ENCODE assay signal across 7 cellular contexts in genomic region chr17:39150795-39151679, GRCh38. TPM values are rescaled to one million over a fixed set of nuclear protein-coding genes. Genes with fewer than 3 reads are reported as not detected.
DNase-seq lines count a peak whose midpoint lies in the region; ATAC-seq and TF ChIP-seq lines count a peak whose summit lies in the region.

PLXDC1 (minus strand) TSS chr17:39151637; CDS start chr17:39151437, 200 bp downstream.

- in situ Hi-C loops in GM13976 (cut with MboI; ENCODE audit: low sequenced_read_pairs, unreplicated experiment), result loop anchor here (10.0 kb wide), 1 partner anchor 166 kb away; no protein-coding TSS in a partner anchor

- ATAC-seq in activated naive CD8-positive, alpha-beta T cell treated with anti-CD3 and anti-CD28 coated beads, Interleukin-2, amount 10 ng/mL, durations not matched to agents 7 days and 5 days (ENCODE audit: low read depth), result no peak
- ATAC-seq in HG02973 (IDR thresholded peaks at IDR 0.05; ENCODE audit: unreplicated experiment), result no peak

- H3K4me3 ChIP-seq in Karpas-422 (ENCODE audit: low read length), result peak within 1 kb of the TSS; percentile 90; the same call in 1 of the 2 replicates

- peaks cover 17% of the 10 kb centered on the region for H3K4me1 ChIP-seq in Karpas-422 (ENCODE audit: low read length)

- H3K36me3 ChIP-seq in Karpas-422 (ENCODE audit: insufficient read depth, low read length), result no peaks in the 10 kb centered on the region

- peak within 1 kb of the TSS; percentile 94 for H3K27ac Mint-ChIP-seq in activated naive CD8-positive, alpha-beta T cell treated with anti-CD3 and anti-CD28 coated beads, Interleukin-2, amount 10 ng/mL, durations not matched to agents 7 days and 5 days
- H3K27ac Mint-ChIP-seq in stimulated activated naive CD8-positive, alpha-beta T cell treated with anti-CD3 and anti-CD28 coated beads, Interleukin-15, Interleukin-2, amounts not matched to agents 100 ng/mL and 50 ng/mL, for 24 hours, result peak within 1 kb of the TSS; percentile 26

- H3K4me3 Mint-ChIP-seq in activated naive CD8-positive, alpha-beta T cell treated with anti-CD3 and anti-CD28 coated beads, Interleukin-2, amount 10 ng/mL, durations not matched to agents 7 days and 5 days, result peak within 1 kb of the TSS; percentile 98
- H3K4me3 Mint-ChIP-seq in stimulated activated naive CD8-positive, alpha-beta T cell treated with anti-CD3 and anti-CD28 coated beads, Interleukin-15, Interleukin-2, amounts not matched to agents 100 ng/mL and 50 ng/mL, for 24 hours, result peak within 1 kb of the TSS; percentile 96

- peaks cover 1% of the 10 kb centered on the region for H3K9me3 Mint-ChIP-seq in activated naive CD8-positive, alpha-beta T cell treated with anti-CD3 and anti-CD28 coated beads, Interleukin-2, amount 10 ng/mL, durations not matched to agents 7 days and 5 days
- no peaks in the 10 kb centered on the region for H3K9me3 Mint-ChIP-seq in stimulated activated naive CD8-positive, alpha-beta T cell treated with anti-CD3 and anti-CD28 coated beads, Interleukin-15, Interleukin-2, amounts not matched to agents 100 ng/mL and 50 ng/mL, for 24 hours

- no peak within 1 kb of the TSS for H3K9ac ChIP-seq in Karpas-422 (ENCODE audit: low read length)

- TF ChIP-seq CTCF in GM13976 (IDR thresholded peaks at IDR 0.05; ENCODE audit: borderline replicate concordance, control extremely low read depth, extremely low read depth, insufficient read depth, missing control alignments), result no peak

- peaks cover 3% of the 10 kb centered on the region for H3K36me3 Mint-ChIP-seq in activated naive CD8-positive, alpha-beta T cell treated with anti-CD3 and anti-CD28 coated beads, Interleukin-2, amount 10 ng/mL, durations not matched to agents 7 days and 5 days
- H3K36me3 Mint-ChIP-seq in stimulated activated naive CD8-positive, alpha-beta T cell treated with anti-CD3 and anti-CD28 coated beads, Interleukin-15, Interleukin-2, amounts not matched to agents 100 ng/mL and 50 ng/mL, for 24 hours (ENCODE audit: low read depth), result peaks cover 6% of the 10 kb centered on the region

- H3K4me2 ChIP-seq in Karpas-422 (ENCODE audit: low read depth, low read length, poor library complexity, severe bottlenecking), result peak within 1 kb of the TSS; percentile 69

- H3K27ac ChIP-seq in Karpas-422 (ENCODE audit: low read length), result no peak within 1 kb of the TSS

- H3K79me2 ChIP-seq in Karpas-422 (ENCODE audit: low read length), result no peaks in the 10 kb centered on the region

- H3K27me3 ChIP-seq in Karpas-422 (ENCODE audit: low read length), result no peaks in the 10 kb centered on the region

- peaks cover 18% of the 10 kb centered on the region for H3K27me3 Mint-ChIP-seq in activated naive CD8-positive, alpha-beta T cell treated with anti-CD3 and anti-CD28 coated beads, Interleukin-2, amount 10 ng/mL, durations not matched to agents 7 days and 5 days
- H3K27me3 Mint-ChIP-seq in stimulated activated naive CD8-positive, alpha-beta T cell treated with anti-CD3 and anti-CD28 coated beads, Interleukin-15, Interleukin-2, amounts not matched to agents 100 ng/mL and 50 ng/mL, for 24 hours, result peaks cover 13% of the 10 kb centered on the region

- no peaks in the 10 kb centered on the region for H3K9me2 ChIP-seq in Karpas-422 (replicated peaks; ENCODE audit: insufficient read depth, low read length)

- POLR2A ChIA-PET in activated naive CD8-positive, alpha-beta T cell treated with anti-CD3 and anti-CD28 coated beads, Interleukin-2, amount 10 ng/mL, durations not matched to agents 7 days and 5 days (lab: Charles Lee), result interaction anchor here (0.8 to 4.1 kb wide), 12 partner anchors 15 to 297 kb away, joined by 3 to 34 read pairs (median 4); partner anchors contain the start of genes ARL5C and RPL19

- peaks cover 35% of the 10 kb centered on the region for H3K4me1 Mint-ChIP-seq in activated naive CD8-positive, alpha-beta T cell treated with anti-CD3 and anti-CD28 coated beads, Interleukin-2, amount 10 ng/mL, durations not matched to agents 7 days and 5 days
- H3K4me1 Mint-ChIP-seq in stimulated activated naive CD8-positive, alpha-beta T cell treated with anti-CD3 and anti-CD28 coated beads, Interleukin-15, Interleukin-2, amounts not matched to agents 100 ng/mL and 50 ng/mL, for 24 hours (ENCODE audit: low read depth), result peaks cover 44% of the 10 kb centered on the region

- no peak within 1 kb of the TSS for H2AFZ ChIP-seq in Karpas-422 (ENCODE audit: low read length)

- DNase-seq in Karpas-422, result no peak
- peak; percentile 63 for DNase-seq in activated naive CD8-positive, alpha-beta T cell treated with anti-CD3 and anti-CD28 coated beads, Interleukin-2, amount 10 ng/mL, durations not matched to agents 7 days and 5 days
- DNase-seq in iPS-NIHi11 (ENCODE audit: low spot score), result peak; percentile 59
- DNase-seq in GM13976 (ENCODE audit: low spot score), result no peak
- DNase-seq in foreskin melanocyte, result no peak

- H4K20me1 ChIP-seq in Karpas-422 (ENCODE audit: insufficient read depth, low read depth, low read length), result no peaks in the 10 kb centered on the region

- no peaks in the 10 kb centered on the region for H3K9me3 ChIP-seq in Karpas-422 (ENCODE audit: low read length)

RNA-seq across cellular contexts. Expression of gene PLXDC1, which starts in this region (rescaled TPM):
- total RNA-seq in Karpas-422 (2014; rRNA removed; shearing (Covaris generic); ENCODE audit: low replicate concordance), result not detected in 2 replicates
- 10 to 100 TPM in 1 of 2 experiments, 1 to 10 TPM in 1; 9.6 to 17.9 TPM for total RNA-seq in activated naive CD8-positive, alpha-beta T cell treated with anti-CD3 and anti-CD28 coated beads, Interleukin-2, amount 10 ng/mL, durations not matched to agents 7 days and 5 days

Comparison
In these comparisons a context has a peak if more than half of its experiments do, and no peak if none do; other contexts are left out.
1. RNA of gene PLXDC1 (total RNA-seq): 9.6 to 17.9 TPM in activated naive CD8-positive, alpha-beta T cell treated with anti-CD3 and anti-CD28 coated beads, Interleukin-2, amount 10 ng/mL, durations not matched to agents 7 days and 5 days; not detected in Karpas-422; every median in the first group is over 10 times any median in the second.
2. DNase-seq: peak in activated naive CD8-positive, alpha-beta T cell treated with anti-CD3 and anti-CD28 coated beads, Interleukin-2, amount 10 ng/mL, durations not matched to agents 7 days and 5 days (single experiment) and iPS-NIHi11 (single experiment); none in Karpas-422 (single experiment), GM13976 (single experiment) and foreskin melanocyte (single experiment).